Comparison of ENCODE assay signal across 8 cellular contexts in the genomic region with DNA sequence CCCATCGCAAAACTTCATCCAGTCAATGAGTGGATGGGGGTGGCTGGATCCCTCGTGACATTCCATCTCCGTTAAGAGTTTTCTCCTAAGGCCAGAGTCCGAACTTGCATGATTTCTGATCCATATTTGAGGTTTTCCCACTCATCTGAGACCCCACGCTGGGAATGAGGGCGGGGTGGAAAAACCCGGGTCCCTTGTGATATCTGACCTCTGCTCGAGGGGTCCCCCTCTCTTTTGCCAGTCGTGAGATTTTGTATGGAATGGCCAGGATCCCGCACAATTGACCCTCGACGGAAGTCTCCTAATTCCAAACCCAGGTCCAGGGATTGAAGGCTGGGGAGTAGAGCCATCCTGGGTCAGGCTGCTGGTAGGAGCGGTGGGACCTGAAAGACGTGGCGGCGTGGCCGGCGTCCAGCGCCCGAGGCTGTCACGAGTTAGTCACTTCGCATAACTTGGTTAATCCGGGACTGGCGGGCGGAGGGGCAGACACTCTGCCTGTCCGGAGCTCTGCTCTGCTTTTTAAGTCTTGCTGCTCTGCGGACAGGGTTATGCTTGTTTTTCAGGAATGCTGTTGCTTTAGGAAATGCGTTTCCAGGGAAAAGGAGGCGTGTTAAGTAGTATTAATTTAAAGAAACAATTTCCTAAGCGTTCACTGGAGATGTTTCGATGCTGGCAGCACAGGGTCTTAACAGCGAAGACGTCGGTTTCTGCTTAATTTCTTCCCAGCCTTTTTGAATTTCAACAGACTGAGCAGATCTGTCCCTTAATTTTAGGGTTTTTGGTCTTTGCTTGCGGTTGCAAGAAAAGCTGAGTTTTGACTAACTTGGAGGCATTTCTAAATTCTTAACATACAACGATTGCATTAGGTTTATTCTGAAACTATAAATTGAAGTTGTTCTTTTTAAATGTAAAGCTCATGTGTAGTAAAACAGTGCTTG. TPM values are rescaled to one million over a fixed set of nuclear protein-coding genes. Genes with fewer than 3 reads are reported as not detected.
DNase-seq lines count a peak whose midpoint lies in the region; ATAC-seq and TF ChIP-seq lines count a peak whose summit lies in the region.

No MANE protein-coding gene starts in this region.

- H3K36me3 Mint-ChIP-seq in IgD-negative memory B cell: no peaks in the 10 kb centered on the region

- H3K4me3 ChIP-seq in AG09309 (ENCODE audit: control insufficient read depth, low read depth, low read length): peak overlapping the region; percentile 91

- no peaks in the 10 kb centered on the region for H3K27me3 Mint-ChIP-seq in IgD-negative memory B cell

- H3K9me3 Mint-ChIP-seq in IgD-negative memory B cell: no peaks in the 10 kb centered on the region

- ATAC-seq in GM19023 (IDR thresholded peaks at IDR 0.05; ENCODE audit: unreplicated experiment) (peak; percentile 35), left lobe of liver (peak; percentile 68)

- peak overlapping the region; percentile 95 to 99 (median 97) for H3K4me3 Mint-ChIP-seq in IgD-negative memory B cell

- DNase-seq in AG09309 (ENCODE audit: low read depth) (peak; percentile 46), dermis blood vessel endothelial cell (peak; percentile 82), left lobe of liver (ENCODE audit: low spot score) (peak; percentile 84), NCI-H524 treated with DMSO at 0.1 percent for 48 hours (lab: John Stamatoyannopoulos, UW) (no peak)
- DNase-seq in activated CD4-positive, CD25-positive, alpha-beta regulatory T cell treated with anti-CD3 and anti-CD28 coated beads, Interleukin-2, amount 50 U/mL, for 72 hours: peak; percentile 55
- peak; percentile 33 for DNase-seq in stimulated activated CD4-positive, alpha-beta T cell treated with anti-CD3 and anti-CD28 coated beads, Interleukin-4, amount 100 ng/mL, for 1 hour

- peak overlapping the region; percentile 92 to 99 (median 98) for H3K27ac Mint-ChIP-seq in IgD-negative memory B cell

- H3K4me1 Mint-ChIP-seq in IgD-negative memory B cell: peaks cover 43 to 47% (median 44%) of the 10 kb centered on the region in 3 donors

- TF ChIP-seq CTCF in AG09309 (IDR thresholded peaks at IDR 0.05; ENCODE audit: control insufficient read depth, insufficient read depth, low read depth, low read length, missing control alignments): no peak

RNA-seq across cellular contexts. Expression of gene GOLGA4, which starts 1.0 kb away (rescaled TPM):
- 23.4 TPM for polyA plus RNA-seq in IgD-negative memory B cell
- total RNA-seq in dermis blood vessel endothelial cell (65.3 and 71.3 TPM in 2 replicates), left lobe of liver (58.8 TPM)
